Comparison of ENCODE assay signal across 9 cellular contexts in genomic region chr14:105059035-105059916, GRCh38. TPM values are rescaled to one million over a fixed set of nuclear protein-coding genes. Genes with fewer than 3 reads are reported as not detected.
DNase-seq lines count a peak whose midpoint lies in the region; ATAC-seq, FAIRE-seq and TF ChIP-seq lines count a peak whose summit lies in the region.
"Had no signal": no experiment of that assay in that cellular context is flagged by ENCODE, and none has a peak within 500 bp of the region (broad histone marks: within the 10 kb centered on the region; RNA-seq: fewer than 3 reads in every experiment).

No MANE protein-coding gene starts in this region.

- no peak overlapping the region for H3K4me3 ChIP-seq in kidney (ENCODE audit: low read length in 2 of 2)
- H3K4me3 ChIP-seq in smooth muscle cell, result no peak overlapping the region

- peak overlapping the region; percentile 80 for H3K4me3 Mint-ChIP-seq in activated T-helper 1 cell treated with anti-CD3 and anti-CD28 coated beads, Interleukin-12 subunit alpha, Interleukin-12 subunit beta, Interleukin-2, Interleukin-4 antibody, amounts not matched to agents 30 ng/mL and 10 ng/mL and 1 ng/mL, durations not matched to agents 14 hours and 24 hours and 36 hours
- H3K4me3 Mint-ChIP-seq in stimulated activated naive CD8-positive, alpha-beta T cell treated with anti-CD3 and anti-CD28 coated beads, Interleukin-15, amount 100 ng/mL, for 72 hours, result peak overlapping the region; percentile 89 to 95

- H4K20me1 ChIP-seq in smooth muscle cell (ENCODE audit: low read depth), result no peaks in the 10 kb centered on the region

- no peaks in the 10 kb centered on the region for H3F3A ChIP-seq in smooth muscle cell (ENCODE audit: low read depth)

- peaks cover 45% of the 10 kb centered on the region for H3K4me1 Mint-ChIP-seq in activated T-helper 1 cell treated with anti-CD3 and anti-CD28 coated beads, Interleukin-12 subunit alpha, Interleukin-12 subunit beta, Interleukin-2, Interleukin-4 antibody, amounts not matched to agents 30 ng/mL and 10 ng/mL and 1 ng/mL, durations not matched to agents 14 hours and 24 hours and 36 hours (ENCODE audit: low read depth)
- peaks cover 73% of the 10 kb centered on the region for H3K4me1 Mint-ChIP-seq in stimulated activated naive CD8-positive, alpha-beta T cell treated with anti-CD3 and anti-CD28 coated beads, Interleukin-15, amount 100 ng/mL, for 72 hours

- H3K4me1 ChIP-seq in kidney (ENCODE audit: control insufficient read depth in 1 of 2, insufficient read depth in 1 of 2, low read depth in 1 of 2, low read length in 2 of 2), result peaks cover 0 to 13% of the 10 kb centered on the region in 2 donors
- no peaks in the 10 kb centered on the region for H3K4me1 ChIP-seq in smooth muscle cell (ENCODE audit: low read depth)

- no peak for FAIRE-seq in kidney (lab: Jason Lieb, UNC)

- H3K36me3 ChIP-seq in kidney (ENCODE audit: control insufficient read depth in 1 of 2, insufficient read depth in 2 of 2, low read length in 2 of 2) (no peaks in the 10 kb centered on the region), smooth muscle cell (ENCODE audit: low read depth) (no peaks in the 10 kb centered on the region)

- H3K27me3 ChIP-seq in smooth muscle cell (ENCODE audit: low read depth), result no peaks in the 10 kb centered on the region

- no peaks in the 10 kb centered on the region for H3K9me3 ChIP-seq in kidney (ENCODE audit: control insufficient read depth in 1 of 2, low read length in 2 of 2)
- no peaks in the 10 kb centered on the region for H3K9me3 ChIP-seq in smooth muscle cell (replicated peaks; ENCODE audit: low read depth)

- peaks cover 10% of the 10 kb centered on the region for H3K36me3 Mint-ChIP-seq in activated T-helper 1 cell treated with anti-CD3 and anti-CD28 coated beads, Interleukin-12 subunit alpha, Interleukin-12 subunit beta, Interleukin-2, Interleukin-4 antibody, amounts not matched to agents 30 ng/mL and 10 ng/mL and 1 ng/mL, durations not matched to agents 14 hours and 24 hours and 36 hours (ENCODE audit: low read depth)

- H2AFZ ChIP-seq in smooth muscle cell (ENCODE audit: low read depth), result no peak overlapping the region

- no peak for TF ChIP-seq CTCF in kidney (IDR thresholded peaks at IDR 0.05; ENCODE audit: borderline replicate concordance, extremely low read depth, insufficient read depth)
- no peak for TF ChIP-seq CTCF in smooth muscle cell (IDR thresholded peaks at IDR 0.05; ENCODE audit: borderline replicate concordance, insufficient read depth, poor library complexity, severe bottlenecking)

- no peaks in the 10 kb centered on the region for H3K9me3 Mint-ChIP-seq in activated T-helper 1 cell treated with anti-CD3 and anti-CD28 coated beads, Interleukin-12 subunit alpha, Interleukin-12 subunit beta, Interleukin-2, Interleukin-4 antibody, amounts not matched to agents 30 ng/mL and 10 ng/mL and 1 ng/mL, durations not matched to agents 14 hours and 24 hours and 36 hours
- no peaks in the 10 kb centered on the region for H3K9me3 Mint-ChIP-seq in stimulated activated naive CD8-positive, alpha-beta T cell treated with anti-CD3 and anti-CD28 coated beads, Interleukin-15, amount 100 ng/mL, for 72 hours

- ATAC-seq in activated CD4-positive, CD25-positive, alpha-beta regulatory T cell treated with anti-CD3 and anti-CD28 coated beads, Interleukin-2, amount 50 U/mL, for 24 hours, result peak; percentile 58 to 61
- peak; percentile 78 for ATAC-seq in stimulated activated naive CD8-positive, alpha-beta T cell treated with anti-CD3 and anti-CD28 coated beads, Interleukin-15, amount 100 ng/mL, for 72 hours

- H3K9ac ChIP-seq in kidney (ENCODE audit: low read length in 2 of 2) (no peak overlapping the region), smooth muscle cell (ENCODE audit: low read depth) (no peak overlapping the region)

- intact Hi-C loops in activated T-helper 1 cell treated with anti-CD3 and anti-CD28 coated beads, Interleukin-12 subunit alpha, Interleukin-12 subunit beta, Interleukin-2, Interleukin-4 antibody, amounts not matched to agents 30 ng/mL and 10 ng/mL and 1 ng/mL, durations not matched to agents 14 hours and 24 hours and 36 hours (cut with micrococcal nuclease), result loop anchor here (1.0 kb wide), 3 partner anchors 11 to 38 kb away; partner anchors contain the start of gene CDCA4
- intact Hi-C loops in kidney (cut with DNase I), result no loop called here

- H3K4me2 ChIP-seq in smooth muscle cell, result no peak overlapping the region

- 86% methylated on average over 22 of the region's 22 CpGs for WGBS in smooth muscle cell (ENCODE audit: low lambda C conversion rate)

- peak overlapping the region; percentile 100 for H3K27ac Mint-ChIP-seq in activated T-helper 1 cell treated with anti-CD3 and anti-CD28 coated beads, Interleukin-12 subunit alpha, Interleukin-12 subunit beta, Interleukin-2, Interleukin-4 antibody, amounts not matched to agents 30 ng/mL and 10 ng/mL and 1 ng/mL, durations not matched to agents 14 hours and 24 hours and 36 hours
- peak overlapping the region; percentile 89 to 93 for H3K27ac Mint-ChIP-seq in stimulated activated naive CD8-positive, alpha-beta T cell treated with anti-CD3 and anti-CD28 coated beads, Interleukin-15, amount 100 ng/mL, for 72 hours

- H3K79me2 ChIP-seq in smooth muscle cell (ENCODE audit: low read depth), result no peaks in the 10 kb centered on the region

- no peak overlapping the region for H3K27ac ChIP-seq in kidney (ENCODE audit: low read depth in 2 of 2, low read length in 2 of 2)
- H3K27ac ChIP-seq in smooth muscle cell (ENCODE audit: low read depth), result no peak overlapping the region

- DNase-seq in activated CD4-positive, CD25-positive, alpha-beta regulatory T cell treated with anti-CD3 and anti-CD28 coated beads, Interleukin-2, amount 50 U/mL, for 72 hours, result no peak
- DNase-seq in activated T-helper 1 cell treated with anti-CD3 and anti-CD28 coated beads, Interleukin-12 subunit alpha, Interleukin-12 subunit beta, Interleukin-2, Interleukin-4 antibody, amounts not matched to agents 30 ng/mL and 10 ng/mL and 1 ng/mL, durations not matched to agents 14 hours and 24 hours and 36 hours (ENCODE audit: low spot score), result no peak
- DNase-seq in kidney (peak; percentile 82), smooth muscle cell (lab: John Stamatoyannopoulos, UW; ENCODE audit: unreplicated experiment) (no peak), amygdala (lab: John Stamatoyannopoulos, UW) (no peak), COR-L47 (lab: John Stamatoyannopoulos, UW) (no peak)
- peak in 1 of 2 donors; percentile 86 for DNase-seq in stimulated activated naive CD8-positive, alpha-beta T cell treated with anti-CD3 and anti-CD28 coated beads, Interleukin-15, amount 100 ng/mL, for 72 hours
- DNase-seq: erythroblast had no signal

- H3K27me3 Mint-ChIP-seq in activated T-helper 1 cell treated with anti-CD3 and anti-CD28 coated beads, Interleukin-12 subunit alpha, Interleukin-12 subunit beta, Interleukin-2, Interleukin-4 antibody, amounts not matched to agents 30 ng/mL and 10 ng/mL and 1 ng/mL, durations not matched to agents 14 hours and 24 hours and 36 hours (ENCODE audit: insufficient read depth), result no peaks in the 10 kb centered on the region
- no peaks in the 10 kb centered on the region for H3K27me3 Mint-ChIP-seq in stimulated activated naive CD8-positive, alpha-beta T cell treated with anti-CD3 and anti-CD28 coated beads, Interleukin-15, amount 100 ng/mL, for 72 hours

RNA-seq across cellular contexts. Expression of gene GPR132, which starts 6.0 kb away (rescaled TPM):
- total RNA-seq in activated T-helper 1 cell treated with anti-CD3 and anti-CD28 coated beads, Interleukin-12 subunit alpha, Interleukin-12 subunit beta, Interleukin-2, Interleukin-4 antibody, amounts not matched to agents 30 ng/mL and 10 ng/mL and 1 ng/mL, durations not matched to agents 14 hours and 24 hours and 36 hours, result 24.6 and 24.9 TPM in 2 replicates
- total RNA-seq in kidney, result 4.2 TPM
- 0.17 TPM for polyA plus RNA-seq in kidney (ENCODE audit: insufficient read depth, low read depth, low replicate concordance)
- total RNA-seq in smooth muscle cell, result 0.18 TPM in 1 of 2 replicates, not detected in the other
- polyA plus RNA-seq in smooth muscle cell, result 0.62 and 1.6 TPM in 2 replicates

RNA-seq across cellular contexts. Expression of gene CDCA4, which starts 38.4 kb away (rescaled TPM):
- total RNA-seq in activated T-helper 1 cell treated with anti-CD3 and anti-CD28 coated beads, Interleukin-12 subunit alpha, Interleukin-12 subunit beta, Interleukin-2, Interleukin-4 antibody, amounts not matched to agents 30 ng/mL and 10 ng/mL and 1 ng/mL, durations not matched to agents 14 hours and 24 hours and 36 hours, result 62.5 and 63.7 TPM in 2 replicates
- total RNA-seq in kidney, result 6.3 TPM
- 4.1 TPM for polyA plus RNA-seq in kidney (ENCODE audit: insufficient read depth, low read depth, low replicate concordance)
- 15.1 and 16.4 TPM in 2 replicates for total RNA-seq in smooth muscle cell
- polyA plus RNA-seq in smooth muscle cell, result 19.8 and 23.5 TPM in 2 replicates
